ENCODE assay signal across 29 cellular contexts in the genomic region with DNA sequence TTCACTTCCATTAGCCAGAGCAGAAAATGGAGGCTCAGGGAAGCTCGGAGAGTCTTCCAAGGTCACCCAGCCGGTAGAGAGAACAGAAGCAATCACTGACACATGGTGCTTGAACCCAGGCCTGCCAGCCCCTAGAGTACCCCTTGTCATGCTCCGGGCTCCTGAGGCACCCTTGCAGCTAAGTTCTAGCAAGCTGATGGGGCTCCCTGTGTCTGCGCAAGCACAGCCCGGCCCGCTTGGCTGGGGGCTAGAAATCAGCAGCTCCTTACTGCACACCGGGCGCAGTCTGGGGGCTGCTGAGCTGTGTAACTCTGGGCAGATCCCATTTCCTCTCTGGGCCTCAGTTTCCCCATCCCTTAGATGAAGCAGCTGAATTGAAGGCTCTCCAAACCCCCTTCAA.
DNase-seq lines count a peak whose midpoint lies in the region; ATAC-seq lines count a peak whose summit lies in the region.
"Had no signal": no experiment of that assay in that cellular context is flagged by ENCODE, and none has a peak within 500 bp of the region (broad histone marks: within the 10 kb centered on the region; RNA-seq: fewer than 3 reads in every experiment).

No MANE protein-coding gene starts in this region.

- H3K18ac ChIP-seq in neuronal stem cell (ENCODE audit: low read length): peak overlapping the region; percentile 41

- intact Hi-C loops in Right ventricle myocardium inferior (cut with DNase I): no loop called here
- intact Hi-C loops in Right ventricle myocardium superior (cut with DNase I): no loop called here

- ATAC-seq in Right ventricle myocardium inferior (no peak), Right ventricle myocardium superior (ENCODE audit: poor library complexity) (no peak)
- ATAC-seq: A549; CD8-positive, alpha-beta T cell had no signal

- H3K4me2 ChIP-seq in neuronal stem cell (ENCODE audit: insufficient read depth, low read length, poor library complexity, severe bottlenecking): no peak overlapping the region
- H3K4me2 ChIP-seq: A549; BLaER1; BLaER1 treated with 17β-estradiol and CSF1 and Interleukin-3, amounts not matched to agents 10 nM and 100 nM had no signal

- H2AK5ac ChIP-seq in neuronal stem cell (ENCODE audit: low read depth, low read length): peak overlapping the region; percentile 78

- H3K4me1 ChIP-seq in neuronal stem cell (ENCODE audit: control insufficient read depth in 2 of 2, insufficient read depth in 1 of 2, low read depth in 1 of 2, low read length in 2 of 2): peaks cover 0 to 4% of the 10 kb centered on the region in 2 donors
- H3K4me1 ChIP-seq: A549, Caco-2 had no signal

- no peak overlapping the region for H3K4me3 ChIP-seq in neuronal stem cell (ENCODE audit: low read length in 2 of 2)
- H3K4me3 ChIP-seq: A549; BLaER1; BLaER1 treated with 17β-estradiol and CSF1 and Interleukin-3, amounts not matched to agents 10 nM and 100 nM had no signal

- WGBS in neuronal stem cell (ENCODE audit: extremely low coverage in 2 of 2, insufficient read length in 2 of 2, insufficient replicate concordance in 1 of 2), 2 donors: no CpG with 5 or more reads among the region's 8 CpGs

- H3K9ac ChIP-seq in neuronal stem cell (ENCODE audit: low read depth, low read length, poor library complexity): no peak overlapping the region
- H3K9ac ChIP-seq: BLaER1; BLaER1 treated with 17β-estradiol and CSF1 and Interleukin-3, amounts not matched to agents 10 nM and 100 nM had no signal

- H2BK15ac ChIP-seq in neuronal stem cell (ENCODE audit: low read length): no peak overlapping the region

- peaks cover 2% of the 10 kb centered on the region for H3K79me1 ChIP-seq in neuronal stem cell (ENCODE audit: low read depth, low read length)

- no peak overlapping the region for H2BK120ac ChIP-seq in neuronal stem cell (ENCODE audit: low read depth, low read length)

- H4K8ac ChIP-seq in neuronal stem cell (ENCODE audit: low read depth, low read length): no peak overlapping the region

- H3K27ac ChIP-seq in neuronal stem cell (replicated peaks; ENCODE audit: low read length): no peak overlapping the region
- H3K27ac ChIP-seq: 22Rv1; A549; BLaER1; BLaER1 treated with 17β-estradiol and CSF1 and Interleukin-3, amounts not matched to agents 10 nM and 100 nM; C4-2B had no signal

- no peaks in the 10 kb centered on the region for H3K36me3 ChIP-seq in neuronal stem cell (replicated peaks in 1 of 2; ENCODE audit: control insufficient read depth in 2 of 2, insufficient read depth in 2 of 2, low read length in 2 of 2)
- H3K36me3 ChIP-seq: BE2C had no signal

- no peak overlapping the region for H2BK5ac ChIP-seq in neuronal stem cell (ENCODE audit: low read length)

- no peak overlapping the region for H3K14ac ChIP-seq in neuronal stem cell (ENCODE audit: low read length)

- H3K9me3 ChIP-seq in neuronal stem cell (replicated peaks in 1 of 2; ENCODE audit: control insufficient read depth in 2 of 2, insufficient read depth in 1 of 2, low read depth in 1 of 2, low read length in 2 of 2): peaks cover 0 to 4% of the 10 kb centered on the region in 2 donors
- H3K9me3 ChIP-seq: A549, BE2C, Caco-2 had no signal

- DNase-seq in Right ventricle myocardium inferior (ENCODE audit: missing footprints) (peak; percentile 43), Right ventricle myocardium superior (no peak), neuronal stem cell (ENCODE audit: low spot score) (no peak), LoVo (ENCODE audit: low spot score) (no peak)
- DNase-seq: 8988T; ACHN; AML-193; BE2C; C1 segment of cervical spinal cord; Caco-2; Calu3; CD4-positive, alpha-beta memory T cell; CD4-positive, alpha-beta T cell; CD4-positive, CD25-positive, alpha-beta regulatory T cell; CD8-positive, alpha-beta memory T cell; CD8-positive, alpha-beta T cell; COR-L47; DMS 273 treated with DMSO at 0.1 percent for 48 hours; DMS153; DMS53; DMS79; DMS79 treated with DMSO at 0.1 percent for 48 hours; DND-41; EL had no signal

- H3K27me3 ChIP-seq in neuronal stem cell (ENCODE audit: control insufficient read depth in 3 of 3, insufficient read depth in 3 of 3, low read depth in 1 of 3, low read length in 3 of 3): peaks cover 0 to 4% (median 0%) of the 10 kb centered on the region in 3 experiments
- H3K27me3 ChIP-seq: BE2C; BLaER1; BLaER1 treated with 17β-estradiol and CSF1 and Interleukin-3, amounts not matched to agents 10 nM and 100 nM had no signal

- H2BK12ac ChIP-seq in neuronal stem cell (ENCODE audit: low read length): no peak overlapping the region

- H3K23ac ChIP-seq in neuronal stem cell (ENCODE audit: low read depth, low read length, poor library complexity): no peak overlapping the region

- no peak overlapping the region for H4K91ac ChIP-seq in neuronal stem cell (ENCODE audit: low read depth, low read length, poor library complexity)

- peak overlapping the region; percentile 27 for H3K4ac ChIP-seq in neuronal stem cell (ENCODE audit: low read length)

- H2AFZ ChIP-seq in neuronal stem cell (ENCODE audit: low read length): no peak overlapping the region
